ENCODE assay signal across 10 cellular contexts in the genomic region with DNA sequence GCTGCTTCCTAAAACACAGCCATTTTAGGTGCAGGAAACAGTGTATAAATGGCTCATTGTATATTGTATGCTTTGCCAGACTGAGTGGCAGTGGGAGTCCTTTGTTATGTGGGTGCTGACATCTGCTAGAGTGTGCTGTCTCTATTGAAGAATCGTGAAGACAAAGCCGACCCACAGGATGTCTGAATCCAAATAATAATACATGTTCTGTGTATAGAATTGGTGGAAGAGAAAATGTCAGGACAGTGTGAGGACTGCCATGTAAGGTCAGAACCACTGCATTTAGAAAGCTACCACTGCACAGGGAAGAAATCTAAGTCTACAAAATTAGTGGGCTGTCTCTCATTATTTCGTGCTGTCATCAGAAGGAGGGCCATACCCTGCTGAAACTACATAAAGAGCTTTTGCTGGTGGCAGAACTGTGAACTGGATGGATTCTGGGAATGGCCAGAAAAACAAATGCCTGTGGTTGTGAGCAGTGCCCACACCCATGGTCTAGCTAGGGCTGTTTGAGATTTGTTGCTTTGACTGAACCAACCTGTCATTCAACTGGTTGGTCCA. TPM values are rescaled to one million over a fixed set of nuclear protein-coding genes. Genes with fewer than 3 reads are reported as not detected.
A peak's percentile ranks its signal among the peaks of the same experiment; 100 is the strongest.
DNase-seq lines count a peak whose midpoint lies in the region; ATAC-seq, FAIRE-seq and TF ChIP-seq lines count a peak whose summit lies in the region.
"Had no signal": no experiment of that assay in that cellular context is flagged by ENCODE, and none has a peak within 500 bp of the region (broad histone marks: within the 10 kb centered on the region; RNA-seq: fewer than 3 reads in every experiment).

No MANE protein-coding gene starts in this region.

- H3K36me3 ChIP-seq in lower lobe of right lung = peaks cover 6% of the 10 kb centered on the region

- no peaks in the 10 kb centered on the region for H3K9me3 ChIP-seq in lower lobe of right lung
- H3K9me3 ChIP-seq: Caco-2 had no signal

- intact Hi-C loops in activated CD8-positive, alpha-beta T cell treated with anti-CD3 and anti-CD28 coated beads for 36 hours (cut with micrococcal nuclease) = loop anchor here (5.0 kb wide), 4 partner anchors 37 to 242 kb away; a partner anchor contains a TSS
- intact Hi-C loops in lower lobe of right lung (cut with DNase I) = no loop called here

- peak overlapping the region; percentile 48 for H3K4me3 ChIP-seq in lower lobe of right lung

- POLR2A ChIA-PET in activated CD8-positive, alpha-beta T cell treated with anti-CD3 and anti-CD28 coated beads for 36 hours (lab: Charles Lee) = interaction anchor here (0.6 to 15.5 kb wide), 24 partner anchors 8 to 242 kb away, joined by 3 to 253 read pairs (median 6); a partner anchor contains a TSS

- peaks cover 75% of the 10 kb centered on the region for H3K4me1 Mint-ChIP-seq in activated CD8-positive, alpha-beta T cell treated with anti-CD3 and anti-CD28 coated beads for 36 hours (ENCODE audit: low read depth)

- DNase-seq in stimulated activated naive CD4-positive, alpha-beta T cell (lab: John Stamatoyannopoulos, UW) = peak; percentile 6 to 78 (median 37)
- DNase-seq in stimulated activated naive CD4-positive, alpha-beta T cell treated with Interleukin-2 at 50 U/mL for 16 hours (lab: John Stamatoyannopoulos, UW) = no peak
- no peak for DNase-seq in activated CD8-positive, alpha-beta T cell treated with anti-CD3 and anti-CD28 coated beads for 36 hours
- DNase-seq in lower lobe of right lung (no peak), nucleus accumbens (lab: John Stamatoyannopoulos, UW) (no peak), islet precursor cell (no peak), RCC 7860 (ENCODE audit: low spot score) (no peak)
- no peak for DNase-seq in activated CD4-positive, alpha-beta T cell treated with anti-CD3 and anti-CD28 coated beads for 1 hour
- DNase-seq: Caco-2 had no signal

- no peaks in the 10 kb centered on the region for H3K27me3 Mint-ChIP-seq in activated CD8-positive, alpha-beta T cell treated with anti-CD3 and anti-CD28 coated beads for 36 hours

- H3K4me1 ChIP-seq in lower lobe of right lung = peaks cover 9% of the 10 kb centered on the region
- H3K4me1 ChIP-seq: Caco-2 had no signal

- CTCF ChIA-PET in activated CD8-positive, alpha-beta T cell treated with anti-CD3 and anti-CD28 coated beads for 36 hours (lab: Charles Lee) = interaction anchor here (1.0 to 11.9 kb wide), 20 partner anchors 9 to 208 kb away, joined by 3 to 101 read pairs (median 4); no protein-coding TSS in a partner anchor

- H3K27ac Mint-ChIP-seq in activated CD8-positive, alpha-beta T cell treated with anti-CD3 and anti-CD28 coated beads for 36 hours = peak overlapping the region; percentile 97

- no peaks in the 10 kb centered on the region for H3K9me3 Mint-ChIP-seq in activated CD8-positive, alpha-beta T cell treated with anti-CD3 and anti-CD28 coated beads for 36 hours

- no peaks in the 10 kb centered on the region for H3K27me3 ChIP-seq in lower lobe of right lung (ENCODE audit: low read depth)

- H3K27ac ChIP-seq in lower lobe of right lung = peak overlapping the region; percentile 86
- H3K27ac ChIP-seq: KMS-11 had no signal

- peak overlapping the region; percentile 95 for H3K4me3 Mint-ChIP-seq in activated CD8-positive, alpha-beta T cell treated with anti-CD3 and anti-CD28 coated beads for 36 hours

- H3K36me3 Mint-ChIP-seq in activated CD8-positive, alpha-beta T cell treated with anti-CD3 and anti-CD28 coated beads for 36 hours (ENCODE audit: low read depth) = peaks cover 95% of the 10 kb centered on the region

- peak; percentile 5 for ATAC-seq in activated CD8-positive, alpha-beta T cell treated with anti-CD3 and anti-CD28 coated beads for 36 hours
- ATAC-seq in lower lobe of right lung = peak in 1 of 2 donors; percentile 30

- no peak for FAIRE-seq in RCC 7860 (lab: Jason Lieb, UNC)

- TF ChIP-seq CTCF in activated CD8-positive, alpha-beta T cell treated with anti-CD3 and anti-CD28 coated beads for 36 hours (IDR thresholded peaks at IDR 0.05) = no peak
- TF ChIP-seq CTCF in lower lobe of right lung (IDR thresholded peaks at IDR 0.05) = no peak

RNA-seq across cellular contexts. Expression of a gene that starts 2.5 kb away (rescaled TPM):
- 100 to 1,000 TPM; 136 to 142 TPM for total RNA-seq in activated CD8-positive, alpha-beta T cell treated with anti-CD3 and anti-CD28 coated beads for 36 hours
- 168 TPM for total RNA-seq in lower lobe of right lung
- total RNA-seq: Caco-2 had no signal

Comparison
In these comparisons a context has a peak if more than half of its experiments do, and no peak if none do; other contexts are left out.
1. DNase-seq: peak in stimulated activated naive CD4-positive, alpha-beta T cell (6 of 6); none in stimulated activated naive CD4-positive, alpha-beta T cell treated with Interleukin-2 at 50 U/mL for 16 hours (single experiment), activated CD8-positive, alpha-beta T cell treated with anti-CD3 and anti-CD28 coated beads for 36 hours (single experiment), lower lobe of right lung (single experiment), nucleus accumbens (0 of 56), islet precursor cell (single experiment), RCC 7860 (single experiment) and activated CD4-positive, alpha-beta T cell treated with anti-CD3 and anti-CD28 coated beads for 1 hour (single experiment).